1 cellular context compared by ENCODE assay signal in genomic region chrX:103330601-103331397, GRCh38.
TF ChIP-seq lines count a peak whose summit lies in the region.

No MANE protein-coding gene starts in this region.

TF ChIP-seq in WTC11, 78 proteins besides CTCF, POLR2A, EP300 and RAD21 (continued from another document):
- no peak for TF ChIP-seq AR (CRISPR knock-in tag; IDR thresholded peaks at IDR 0.05)
- TF ChIP-seq PRDM15 (CRISPR knock-in tag; IDR thresholded peaks at IDR 0.05): no peak
- TF ChIP-seq TEAD4 (CRISPR knock-in tag; IDR thresholded peaks at IDR 0.05): no peak
- no peak for TF ChIP-seq NR3C1 (CRISPR knock-in tag; conservative IDR thresholded peaks at IDR 0.05; ENCODE audit: low read depth)
- no peak for TF ChIP-seq ERG (CRISPR knock-in tag; IDR thresholded peaks at IDR 0.05)
- no peak for TF ChIP-seq CBFB (CRISPR knock-in tag; IDR thresholded peaks at IDR 0.05; ENCODE audit: low read depth)
